ENCODE assay signal across 18 cellular contexts in genomic region chr2:129092871-129093385, GRCh38.
DNase-seq lines count a peak whose midpoint lies in the region; ATAC-seq lines count a peak whose summit lies in the region.
"Had no signal": no experiment of that assay in that cellular context is flagged by ENCODE, and none has a peak within 500 bp of the region (broad histone marks: within the 10 kb centered on the region; RNA-seq: fewer than 3 reads in every experiment).

No MANE protein-coding gene starts in this region.

- H3K9me3 Mint-ChIP-seq in stimulated activated effector memory CD8-positive, alpha-beta T cell treated with anti-CD3 and anti-CD28 coated beads, Interleukin-12 subunit alpha, Interleukin-12 subunit beta, amount 100 ng/mL, for 72 hours, result peaks cover 4% of the 10 kb centered on the region
- H3K9me3 Mint-ChIP-seq in T-helper 2 cell treated with Interferon-gamma antibody and Interleukin-4, amounts not matched to agents 5 μg/mL and 100 μg/mL, for 36 hours, result no peaks in the 10 kb centered on the region
- H3K9me3 Mint-ChIP-seq: activated naive CD8-positive, alpha-beta T cell treated with anti-CD3 and anti-CD28 coated beads, Interleukin-2, amount 50 U/mL, for 24 hours; CD4-positive, alpha-beta T cell; endodermal cell had no signal

- peak; percentile 86 for DNase-seq in DMS53 (lab: John Stamatoyannopoulos, UW)
- DNase-seq in NCI-H1694 (lab: John Stamatoyannopoulos, UW), result peak; percentile 39
- peak; percentile 93 for DNase-seq in NCI-H345 (lab: John Stamatoyannopoulos, UW)
- no peak for DNase-seq in left colon
- no peak for DNase-seq in stimulated activated effector memory CD8-positive, alpha-beta T cell treated with anti-CD3 and anti-CD28 coated beads, Interleukin-12 subunit alpha, Interleukin-12 subunit beta, amount 100 ng/mL, for 72 hours (ENCODE audit: low spot score in 2 of 2)
- DNase-seq in SW 1271 (lab: John Stamatoyannopoulos, UW), result no peak
- no peak for DNase-seq in T-helper 2 cell treated with Interferon-gamma antibody and Interleukin-4, amounts not matched to agents 5 μg/mL and 100 μg/mL, for 36 hours (ENCODE audit: low spot score)
- DNase-seq: activated CD4-positive, alpha-beta T cell treated with anti-CD3 and anti-CD28 coated beads, Interleukin-2, amount 50 U/mL, for 1 hour; activated effector memory CD4-positive, alpha-beta T cell treated with anti-CD3 and anti-CD28 coated beads, Interleukin-2, amount 50 U/mL, for 16 hours; activated naive CD8-positive, alpha-beta T cell treated with anti-CD3 and anti-CD28 coated beads, Interleukin-2, amount 50 U/mL, for 24 hours; CD4-positive, alpha-beta T cell; colonic mucosa; endodermal cell; natural killer cell; NCI-H1930; WERI-Rb-1 had no signal

- peak; percentile 53 for ATAC-seq in left colon
- ATAC-seq in stimulated activated effector memory CD8-positive, alpha-beta T cell treated with anti-CD3 and anti-CD28 coated beads, Interleukin-12 subunit alpha, Interleukin-12 subunit beta, amount 100 ng/mL, for 72 hours, result no peak
- ATAC-seq: activated naive CD8-positive, alpha-beta T cell treated with anti-CD3 and anti-CD28 coated beads, Interleukin-2, amount 50 U/mL, for 24 hours; left lobe of liver; natural killer cell; sciatic nerve had no signal

- H3K27ac Mint-ChIP-seq in stimulated activated effector memory CD8-positive, alpha-beta T cell treated with anti-CD3 and anti-CD28 coated beads, Interleukin-12 subunit alpha, Interleukin-12 subunit beta, amount 100 ng/mL, for 72 hours, result no peak overlapping the region
- H3K27ac Mint-ChIP-seq in T-helper 2 cell treated with Interferon-gamma antibody and Interleukin-4, amounts not matched to agents 5 μg/mL and 100 μg/mL, for 36 hours, result no peak overlapping the region
- H3K27ac Mint-ChIP-seq: activated naive CD8-positive, alpha-beta T cell treated with anti-CD3 and anti-CD28 coated beads, Interleukin-2, amount 50 U/mL, for 24 hours; CD4-positive, alpha-beta T cell; endodermal cell; natural killer cell had no signal

- no peaks in the 10 kb centered on the region for H3K36me3 Mint-ChIP-seq in stimulated activated effector memory CD8-positive, alpha-beta T cell treated with anti-CD3 and anti-CD28 coated beads, Interleukin-12 subunit alpha, Interleukin-12 subunit beta, amount 100 ng/mL, for 72 hours
- H3K36me3 Mint-ChIP-seq in T-helper 2 cell treated with Interferon-gamma antibody and Interleukin-4, amounts not matched to agents 5 μg/mL and 100 μg/mL, for 36 hours (ENCODE audit: low read depth), result no peaks in the 10 kb centered on the region
- H3K36me3 Mint-ChIP-seq: natural killer cell had no signal

- intact Hi-C loops in left colon (cut with DNase I, micrococcal nuclease), result no loop called here

- no peak overlapping the region for H3K4me3 Mint-ChIP-seq in stimulated activated effector memory CD8-positive, alpha-beta T cell treated with anti-CD3 and anti-CD28 coated beads, Interleukin-12 subunit alpha, Interleukin-12 subunit beta, amount 100 ng/mL, for 72 hours
- H3K4me3 Mint-ChIP-seq in T-helper 2 cell treated with Interferon-gamma antibody and Interleukin-4, amounts not matched to agents 5 μg/mL and 100 μg/mL, for 36 hours, result no peak overlapping the region
- H3K4me3 Mint-ChIP-seq: activated naive CD8-positive, alpha-beta T cell treated with anti-CD3 and anti-CD28 coated beads, Interleukin-2, amount 50 U/mL, for 24 hours; CD4-positive, alpha-beta T cell; endodermal cell; natural killer cell had no signal

- no peaks in the 10 kb centered on the region for H3K4me1 Mint-ChIP-seq in stimulated activated effector memory CD8-positive, alpha-beta T cell treated with anti-CD3 and anti-CD28 coated beads, Interleukin-12 subunit alpha, Interleukin-12 subunit beta, amount 100 ng/mL, for 72 hours
- H3K4me1 Mint-ChIP-seq in T-helper 2 cell treated with Interferon-gamma antibody and Interleukin-4, amounts not matched to agents 5 μg/mL and 100 μg/mL, for 36 hours (ENCODE audit: low read depth), result no peaks in the 10 kb centered on the region
- H3K4me1 Mint-ChIP-seq: activated naive CD8-positive, alpha-beta T cell treated with anti-CD3 and anti-CD28 coated beads, Interleukin-2, amount 50 U/mL, for 24 hours; endodermal cell; natural killer cell had no signal

- no peaks in the 10 kb centered on the region for H3K27me3 Mint-ChIP-seq in T-helper 2 cell treated with Interferon-gamma antibody and Interleukin-4, amounts not matched to agents 5 μg/mL and 100 μg/mL, for 36 hours (ENCODE audit: low read depth)
- H3K27me3 Mint-ChIP-seq: CD4-positive, alpha-beta T cell had no signal

Comparison
In these comparisons a context has a peak if more than half of its experiments do, and no peak if none do; other contexts are left out.
1. DNase-seq: peak in DMS53 (single experiment), NCI-H1694 (single experiment) and NCI-H345 (single experiment); none in left colon (0 of 2), stimulated activated effector memory CD8-positive, alpha-beta T cell treated with anti-CD3 and anti-CD28 coated beads, Interleukin-12 subunit alpha, Interleukin-12 subunit beta, amount 100 ng/mL, for 72 hours (0 of 2), SW 1271 (0 of 2) and T-helper 2 cell treated with Interferon-gamma antibody and Interleukin-4, amounts not matched to agents 5 μg/mL and 100 μg/mL, for 36 hours (single experiment).